ENCODE assay signal across 22 cellular contexts in genomic region chr6:2740601-2741000, GRCh38.
"Had no signal": no experiment of that assay in that cellular context is flagged by ENCODE, and none has a peak within 500 bp of the region (broad histone marks: within the 10 kb centered on the region; RNA-seq: fewer than 3 reads in every experiment).

No MANE protein-coding gene starts in this region.

- H3K4me3 ChIP-seq: PC-9, SK-N-MC had no signal

- H2AFZ ChIP-seq: PC-9 had no signal

- H3K4me2 ChIP-seq: PC-9 had no signal

- H3K27ac ChIP-seq: PC-9, SK-N-MC, VCaP had no signal

- ATAC-seq: activated T-cell treated with anti-CD3 and anti-CD28 coated beads, Interleukin-2, amount 50 U/mL, for 4 hours had no signal

- DNase-seq: activated CD4-positive, alpha-beta memory T cell treated with anti-CD3 and anti-CD28 coated beads for 36 hours; activated CD4-positive, alpha-beta T cell treated with anti-CD3 and anti-CD28 coated beads, Interleukin-2, amount 10 ng/mL, durations not matched to agents 7 days and 5 days; activated CD4-positive, CD25-positive, alpha-beta regulatory T cell; activated CD8-positive, alpha-beta memory T cell treated with anti-CD3 and anti-CD28 coated beads for 24 hours; activated gamma-delta T cell; activated naive CD4-positive, alpha-beta T cell treated with anti-CD3 and anti-CD28 coated beads for 36 hours; activated T-cell treated with anti-CD3 and anti-CD28 coated beads, Interleukin-2, amount 50 U/mL, for 4 hours; amygdala; MM.1S; NCI-H1048; NCI-H1417; NCI-H1930; NCI-H2171; NCI-H2227 treated with DMSO at 0.1 percent for 48 hours; NCI-H446 treated with DMSO at 0.1 percent for 48 hours; NCI-H524 treated with DMSO at 0.1 percent for 48 hours; NCI-H774; PC-9; T-helper 1 cell had no signal

- FAIRE-seq: astrocyte had no signal
